ENCODE assay signal across 14 cellular contexts in genomic region chr3:49198611-49199230, GRCh38. TPM values are rescaled to one million over a fixed set of nuclear protein-coding genes. Genes with fewer than 3 reads are reported as not detected.
A peak's percentile ranks its signal among the peaks of the same experiment; 100 is the strongest.
DNase-seq lines count a peak whose midpoint lies in the region; ATAC-seq lines count a peak whose summit lies in the region.
"Had no signal": no experiment of that assay in that cellular context is flagged by ENCODE, and none has a peak within 500 bp of the region (broad histone marks: within the 10 kb centered on the region; RNA-seq: fewer than 3 reads in every experiment).

No MANE protein-coding gene starts in this region.

- H3K36me3 Mint-ChIP-seq in activated naive CD4-positive, alpha-beta T cell treated with anti-CD3 and anti-CD28 coated beads, Interleukin-2, amount 50 U/mL, for 24 hours = no peaks in the 10 kb centered on the region
- no peaks in the 10 kb centered on the region for H3K36me3 Mint-ChIP-seq in activated naive CD4-positive, alpha-beta T cell treated with anti-CD3 and anti-CD28 coated beads, Interleukin-2, amount 50 U/mL, for 72 hours
- H3K36me3 Mint-ChIP-seq: stimulated activated memory B cell treated with anti-CD40 and anti-IgM and Interleukin-4, amounts not matched to agents 10 μg/mL and 1 μg/mL and 100 μg/mL, for 72 hours had no signal

- no peaks in the 10 kb centered on the region for H3K27me3 ChIP-seq in trophoblast cell (ENCODE audit: insufficient read depth, low read length)

- H2BK5ac ChIP-seq in trophoblast cell (ENCODE audit: low read depth, low read length, poor library complexity) = no peak overlapping the region

- no peak overlapping the region for H2AK5ac ChIP-seq in trophoblast cell (ENCODE audit: low read length)

- no peak overlapping the region for H3K4me3 Mint-ChIP-seq in activated naive CD4-positive, alpha-beta T cell treated with anti-CD3 and anti-CD28 coated beads, Interleukin-2, amount 50 U/mL, for 24 hours
- H3K4me3 Mint-ChIP-seq: stimulated activated memory B cell treated with anti-CD40 and anti-IgM and Interleukin-4, amounts not matched to agents 10 μg/mL and 1 μg/mL and 100 μg/mL, for 72 hours had no signal

- no CpG with 5 or more reads among the region's 24 CpGs for WGBS in trophoblast cell (ENCODE audit: extremely low coverage, insufficient coverage, insufficient read length)
- WGBS in urinary bladder = 71% methylated on average over 24 of the region's 24 CpGs

- H3K4me1 ChIP-seq in trophoblast cell (ENCODE audit: control insufficient read depth in 1 of 2, insufficient read depth in 2 of 2, low read length in 2 of 2) = no peaks in the 10 kb centered on the region
- H3K4me1 ChIP-seq in urinary bladder (ENCODE audit: insufficient read depth) = no peaks in the 10 kb centered on the region

- H3K9ac ChIP-seq in trophoblast cell (ENCODE audit: low read length) = no peak overlapping the region

- H4K12ac ChIP-seq in trophoblast cell (ENCODE audit: low read depth, low read length) = no peak overlapping the region

- ATAC-seq in activated naive CD4-positive, alpha-beta T cell treated with anti-CD3 and anti-CD28 coated beads, Interleukin-2, amount 50 U/mL, for 72 hours = no peak
- peak; percentile 63 for ATAC-seq in esophagus mucosa
- no peak for ATAC-seq in HG02798 (IDR thresholded peaks at IDR 0.05; ENCODE audit: poor library complexity, unreplicated experiment)
- ATAC-seq in GM18909 (IDR thresholded peaks at IDR 0.05; ENCODE audit: poor library complexity, unreplicated experiment) = no peak
- ATAC-seq: HCT116 had no signal

- H2AFZ ChIP-seq in trophoblast cell (ENCODE audit: insufficient read depth, low read length, poor library complexity) = no peak overlapping the region

- peak overlapping the region; percentile 23 for H3K27ac Mint-ChIP-seq in activated naive CD4-positive, alpha-beta T cell treated with anti-CD3 and anti-CD28 coated beads, Interleukin-2, amount 50 U/mL, for 24 hours
- no peak overlapping the region for H3K27ac Mint-ChIP-seq in activated naive CD4-positive, alpha-beta T cell treated with anti-CD3 and anti-CD28 coated beads, Interleukin-2, amount 50 U/mL, for 72 hours
- H3K27ac Mint-ChIP-seq: stimulated activated memory B cell treated with anti-CD40 and anti-IgM and Interleukin-4, amounts not matched to agents 10 μg/mL and 1 μg/mL and 100 μg/mL, for 72 hours had no signal

- H3K79me1 ChIP-seq in trophoblast cell (ENCODE audit: low read length) = no peaks in the 10 kb centered on the region

- H2BK120ac ChIP-seq in trophoblast cell (ENCODE audit: insufficient read depth, low read length, poor library complexity) = no peak overlapping the region

- H3K79me2 ChIP-seq in trophoblast cell (ENCODE audit: control insufficient read depth, insufficient read depth, low read length, poor library complexity) = no peaks in the 10 kb centered on the region

- H3K4me3 ChIP-seq in trophoblast cell (ENCODE audit: low read depth, low read length) (no peak overlapping the region), urinary bladder (ENCODE audit: low read depth, low read length) (peak overlapping the region; percentile 34)

- H4K8ac ChIP-seq in trophoblast cell (ENCODE audit: low read depth, low read length) = no peak overlapping the region

- H3K4ac ChIP-seq in trophoblast cell (ENCODE audit: low read depth, low read length) = no peak overlapping the region

- no peak overlapping the region for H4K91ac ChIP-seq in trophoblast cell (ENCODE audit: low read depth, low read length)

- DNase-seq in activated naive CD4-positive, alpha-beta T cell treated with anti-CD3 and anti-CD28 coated beads, Interleukin-2, amount 50 U/mL, for 72 hours (ENCODE audit: low spot score in 2 of 2) = no peak
- DNase-seq in trophoblast cell = peak; percentile 78 to 83
- no peak for DNase-seq in NCI-H2081 (lab: John Stamatoyannopoulos, UW)
- DNase-seq: 8988T; COR-L47; NCI-H2029 treated with DMSO at 0.1 percent for 48 hours; stimulated activated CD4-positive, alpha-beta T cell treated with anti-CD3 and anti-CD28 coated beads, Interleukin-4, amount 100 ng/mL, for 24 hours had no signal

- no peak overlapping the region for H3K4me2 ChIP-seq in trophoblast cell (ENCODE audit: low read length)

- H3K27me3 Mint-ChIP-seq in activated naive CD4-positive, alpha-beta T cell treated with anti-CD3 and anti-CD28 coated beads, Interleukin-2, amount 50 U/mL, for 24 hours = peaks cover 3% of the 10 kb centered on the region

- no peak overlapping the region for H2BK12ac ChIP-seq in trophoblast cell (ENCODE audit: low read length)

- H3K9me3 ChIP-seq in trophoblast cell (ENCODE audit: insufficient read depth, low read depth, low read length) = no peaks in the 10 kb centered on the region

- no peaks in the 10 kb centered on the region for H3K4me1 Mint-ChIP-seq in activated naive CD4-positive, alpha-beta T cell treated with anti-CD3 and anti-CD28 coated beads, Interleukin-2, amount 50 U/mL, for 24 hours
- H3K4me1 Mint-ChIP-seq: stimulated activated memory B cell treated with anti-CD40 and anti-IgM and Interleukin-4, amounts not matched to agents 10 μg/mL and 1 μg/mL and 100 μg/mL, for 72 hours had no signal

- H3K9me3 Mint-ChIP-seq in activated naive CD4-positive, alpha-beta T cell treated with anti-CD3 and anti-CD28 coated beads, Interleukin-2, amount 50 U/mL, for 24 hours = no peaks in the 10 kb centered on the region
- H3K9me3 Mint-ChIP-seq in activated naive CD4-positive, alpha-beta T cell treated with anti-CD3 and anti-CD28 coated beads, Interleukin-2, amount 50 U/mL, for 72 hours = no peaks in the 10 kb centered on the region

- H3K14ac ChIP-seq in trophoblast cell (ENCODE audit: low read length) = no peak overlapping the region

- no peak overlapping the region for H3K18ac ChIP-seq in trophoblast cell (ENCODE audit: low read length)

- H3K27ac ChIP-seq in trophoblast cell (ENCODE audit: low read depth, low read length) (no peak overlapping the region), urinary bladder (ENCODE audit: low read depth) (no peak overlapping the region)

- no peak overlapping the region for H3K23ac ChIP-seq in trophoblast cell (ENCODE audit: low read length)

- H3K36me3 ChIP-seq in trophoblast cell (ENCODE audit: control insufficient read depth in 1 of 2, insufficient read depth in 2 of 2, low read length in 2 of 2) = no peaks in the 10 kb centered on the region
- no peaks in the 10 kb centered on the region for H3K36me3 ChIP-seq in urinary bladder (ENCODE audit: insufficient read depth)

RNA-seq across cellular contexts. Expression of gene KLHDC8B, which starts 27.3 kb away (rescaled TPM):
- 1 to 10 TPM; 3.1 to 4.9 TPM for total RNA-seq in activated naive CD4-positive, alpha-beta T cell treated with anti-CD3 and anti-CD28 coated beads, Interleukin-2, amount 50 U/mL, for 72 hours
- 39.6 TPM for total RNA-seq in esophagus mucosa
- 15.6 and 16.2 TPM in 2 replicates for polyA plus RNA-seq in trophoblast cell (2013)
- 27.3 TPM for total RNA-seq in urinary bladder
- 80.8 TPM for polyA plus RNA-seq in urinary bladder

RNA-seq across cellular contexts. Expression of gene CCDC71, which starts 32.6 kb away (rescaled TPM):
- total RNA-seq in activated naive CD4-positive, alpha-beta T cell treated with anti-CD3 and anti-CD28 coated beads, Interleukin-2, amount 50 U/mL, for 72 hours = 10 to 100 TPM; 10.2 to 20.3 TPM
- 15.7 TPM for total RNA-seq in esophagus mucosa
- 13.2 and 13.6 TPM in 2 replicates for polyA plus RNA-seq in trophoblast cell (2013)
- total RNA-seq in urinary bladder = 10.3 TPM
- 25.6 TPM for polyA plus RNA-seq in urinary bladder

Comparison
In these comparisons a context has a peak if more than half of its experiments do, and no peak if none do; other contexts are left out.
1. DNase-seq: peak in trophoblast cell (2 of 2); none in activated naive CD4-positive, alpha-beta T cell treated with anti-CD3 and anti-CD28 coated beads, Interleukin-2, amount 50 U/mL, for 72 hours (0 of 2) and NCI-H2081 (0 of 2).